Comparison of ENCODE assay signal across 1 cellular context in the genomic region with DNA sequence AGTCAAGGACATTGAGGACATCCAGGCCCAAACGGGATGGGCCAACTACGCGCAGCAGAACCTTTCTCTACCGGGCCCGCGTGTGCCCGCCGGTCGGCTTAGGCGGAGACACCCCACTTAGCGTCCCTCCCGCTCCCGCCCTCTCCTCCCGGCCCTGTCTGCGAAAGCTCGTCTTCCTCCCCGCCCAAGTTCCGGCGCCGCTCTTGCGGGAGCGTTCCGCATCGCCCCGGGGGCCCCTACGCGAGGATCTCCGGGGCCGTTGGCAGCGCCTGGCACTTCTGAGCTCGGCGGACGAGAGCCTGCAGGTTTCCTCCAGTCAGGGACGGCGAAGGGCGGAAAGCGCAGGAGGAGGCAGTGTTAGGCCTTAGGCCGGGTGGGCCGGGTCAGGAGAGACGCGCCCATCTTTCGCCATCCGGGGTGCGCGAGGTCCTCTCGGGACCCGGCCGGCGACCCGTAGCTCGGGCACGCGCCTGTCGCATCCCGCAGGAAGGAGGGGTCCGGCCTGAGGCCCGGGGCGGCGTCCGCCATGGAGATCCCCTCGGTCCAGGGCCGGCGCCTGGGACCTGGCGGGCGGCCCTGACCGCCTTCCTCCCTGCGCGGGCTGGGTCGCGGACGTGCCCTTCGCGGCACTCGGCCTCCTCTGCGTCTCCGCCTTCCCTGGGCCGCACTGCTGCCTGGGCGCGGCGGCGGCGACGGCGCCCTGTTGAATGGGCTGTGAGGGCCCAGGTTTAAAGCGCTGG.
A peak's percentile ranks its signal among the peaks of the same experiment; 100 is the strongest.
TF ChIP-seq lines count a peak whose summit lies in the region.

Gene FEM1B, plus strand, starts transcription at position 141 of the 740 bp plus-strand sequence. CDS start 673 bp downstream, outside the sequence.

TF ChIP-seq in K562, 482 proteins besides CTCF, POLR2A, EP300 and RAD21 (continued from another document and continues in another):
- peak; percentile 92 for TF ChIP-seq SUPT5H (IDR thresholded peaks at IDR 0.05)
- no peak for TF ChIP-seq YBX1 (IDR thresholded peaks at IDR 0.05)
- TF ChIP-seq CEBPB (tag; IDR thresholded peaks at IDR 0.05): peak; percentile 73
- no peak for TF ChIP-seq TEAD4 (IDR thresholded peaks at IDR 0.05; ENCODE audit: low read length)
- 0 out of 2 replicates have a peak, but pooled peaks have one; percentile 23 for TF ChIP-seq TEAD4 (CRISPR knock-in tag; IDR thresholded peaks at IDR 0.05; ENCODE audit: borderline replicate concordance)
- TF ChIP-seq ZFP1 (CRISPR knock-in tag; IDR thresholded peaks at IDR 0.05): no peak
- TF ChIP-seq MEF2D (tag; conservative IDR thresholded peaks at IDR 0.05; ENCODE audit: low read depth): no peak
- TF ChIP-seq, protein P1, sequence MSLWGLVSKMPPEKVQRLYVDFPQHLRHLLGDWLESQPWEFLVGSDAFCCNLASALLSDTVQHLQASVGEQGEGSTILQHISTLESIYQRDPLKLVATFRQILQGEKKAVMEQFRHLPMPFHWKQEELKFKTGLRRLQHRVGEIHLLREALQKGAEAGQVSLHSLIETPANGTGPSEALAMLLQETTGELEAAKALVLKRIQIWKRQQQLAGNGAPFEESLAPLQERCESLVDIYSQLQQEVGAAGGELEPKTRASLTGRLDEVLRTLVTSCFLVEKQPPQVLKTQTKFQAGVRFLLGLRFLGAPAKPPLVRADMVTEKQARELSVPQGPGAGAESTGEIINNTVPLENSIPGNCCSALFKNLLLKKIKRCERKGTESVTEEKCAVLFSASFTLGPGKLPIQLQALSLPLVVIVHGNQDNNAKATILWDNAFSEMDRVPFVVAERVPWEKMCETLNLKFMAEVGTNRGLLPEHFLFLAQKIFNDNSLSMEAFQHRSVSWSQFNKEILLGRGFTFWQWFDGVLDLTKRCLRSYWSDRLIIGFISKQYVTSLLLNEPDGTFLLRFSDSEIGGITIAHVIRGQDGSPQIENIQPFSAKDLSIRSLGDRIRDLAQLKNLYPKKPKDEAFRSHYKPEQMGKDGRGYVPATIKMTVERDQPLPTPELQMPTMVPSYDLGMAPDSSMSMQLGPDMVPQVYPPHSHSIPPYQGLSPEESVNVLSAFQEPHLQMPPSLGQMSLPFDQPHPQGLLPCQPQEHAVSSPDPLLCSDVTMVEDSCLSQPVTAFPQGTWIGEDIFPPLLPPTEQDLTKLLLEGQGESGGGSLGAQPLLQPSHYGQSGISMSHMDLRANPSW (CRISPR knock-in tag; IDR thresholded peaks at IDR 0.05): no peak
- no peak for TF ChIP-seq ZNF75A (CRISPR knock-in tag; IDR thresholded peaks at IDR 0.05)
- TF ChIP-seq PHTF2 (CRISPR knock-in tag; IDR thresholded peaks at IDR 0.05): no peak
- TF ChIP-seq, protein P2, sequence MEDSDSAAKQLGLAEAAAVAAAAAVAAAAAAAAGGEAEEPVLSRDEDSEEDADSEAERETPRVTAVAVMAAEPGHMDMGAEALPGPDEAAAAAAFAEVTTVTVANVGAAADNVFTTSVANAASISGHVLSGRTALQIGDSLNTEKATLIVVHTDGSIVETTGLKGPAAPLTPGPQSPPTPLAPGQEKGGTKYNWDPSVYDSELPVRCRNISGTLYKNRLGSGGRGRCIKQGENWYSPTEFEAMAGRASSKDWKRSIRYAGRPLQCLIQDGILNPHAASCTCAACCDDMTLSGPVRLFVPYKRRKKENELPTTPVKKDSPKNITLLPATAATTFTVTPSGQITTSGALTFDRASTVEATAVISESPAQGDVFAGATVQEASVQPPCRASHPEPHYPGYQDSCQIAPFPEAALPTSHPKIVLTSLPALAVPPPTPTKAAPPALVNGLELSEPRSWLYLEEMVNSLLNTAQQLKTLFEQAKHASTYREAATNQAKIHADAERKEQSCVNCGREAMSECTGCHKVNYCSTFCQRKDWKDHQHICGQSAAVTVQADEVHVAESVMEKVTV (CRISPR knock-in tag; IDR thresholded peaks at IDR 0.05): no peak
- peak; percentile 83 for TF ChIP-seq CREM (IDR thresholded peaks at IDR 0.05; ENCODE audit: low read depth)
- TF ChIP-seq USF1 (CRISPR knock-in tag; IDR thresholded peaks at IDR 0.05): no peak; the same call in 1 of the 2 replicates
- peak; percentile 99 for TF ChIP-seq RBBP5 (IDR thresholded peaks at IDR 0.05; ENCODE audit: borderline replicate concordance, insufficient read depth, low read length, poor library complexity, severe bottlenecking)
- TF ChIP-seq, protein P3, sequence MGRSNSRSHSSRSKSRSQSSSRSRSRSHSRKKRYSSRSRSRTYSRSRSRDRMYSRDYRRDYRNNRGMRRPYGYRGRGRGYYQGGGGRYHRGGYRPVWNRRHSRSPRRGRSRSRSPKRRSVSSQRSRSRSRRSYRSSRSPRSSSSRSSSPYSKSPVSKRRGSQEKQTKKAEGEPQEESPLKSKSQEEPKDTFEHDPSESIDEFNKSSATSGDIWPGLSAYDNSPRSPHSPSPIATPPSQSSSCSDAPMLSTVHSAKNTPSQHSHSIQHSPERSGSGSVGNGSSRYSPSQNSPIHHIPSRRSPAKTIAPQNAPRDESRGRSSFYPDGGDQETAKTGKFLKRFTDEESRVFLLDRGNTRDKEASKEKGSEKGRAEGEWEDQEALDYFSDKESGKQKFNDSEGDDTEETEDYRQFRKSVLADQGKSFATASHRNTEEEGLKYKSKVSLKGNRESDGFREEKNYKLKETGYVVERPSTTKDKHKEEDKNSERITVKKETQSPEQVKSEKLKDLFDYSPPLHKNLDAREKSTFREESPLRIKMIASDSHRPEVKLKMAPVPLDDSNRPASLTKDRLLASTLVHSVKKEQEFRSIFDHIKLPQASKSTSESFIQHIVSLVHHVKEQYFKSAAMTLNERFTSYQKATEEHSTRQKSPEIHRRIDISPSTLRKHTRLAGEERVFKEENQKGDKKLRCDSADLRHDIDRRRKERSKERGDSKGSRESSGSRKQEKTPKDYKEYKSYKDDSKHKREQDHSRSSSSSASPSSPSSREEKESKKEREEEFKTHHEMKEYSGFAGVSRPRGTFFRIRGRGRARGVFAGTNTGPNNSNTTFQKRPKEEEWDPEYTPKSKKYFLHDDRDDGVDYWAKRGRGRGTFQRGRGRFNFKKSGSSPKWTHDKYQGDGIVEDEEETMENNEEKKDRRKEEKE (IDR thresholded peaks at IDR 0.05; ENCODE audit: borderline replicate concordance in 1 of 2, control insufficient read depth in 1 of 2, low read depth in 2 of 2, low read length in 1 of 2): peak in 1 of 2 experiments; percentile 86; a peak in 2 of 4 replicates
- no peak for TF ChIP-seq ZNF408 (CRISPR knock-in tag; IDR thresholded peaks at IDR 0.05; ENCODE audit: low read depth)
- no peak for TF ChIP-seq TARDBP (IDR thresholded peaks at IDR 0.05)
- TF ChIP-seq ZNF239 (CRISPR knock-in tag; IDR thresholded peaks at IDR 0.05): no peak
- TF ChIP-seq, protein P4, sequence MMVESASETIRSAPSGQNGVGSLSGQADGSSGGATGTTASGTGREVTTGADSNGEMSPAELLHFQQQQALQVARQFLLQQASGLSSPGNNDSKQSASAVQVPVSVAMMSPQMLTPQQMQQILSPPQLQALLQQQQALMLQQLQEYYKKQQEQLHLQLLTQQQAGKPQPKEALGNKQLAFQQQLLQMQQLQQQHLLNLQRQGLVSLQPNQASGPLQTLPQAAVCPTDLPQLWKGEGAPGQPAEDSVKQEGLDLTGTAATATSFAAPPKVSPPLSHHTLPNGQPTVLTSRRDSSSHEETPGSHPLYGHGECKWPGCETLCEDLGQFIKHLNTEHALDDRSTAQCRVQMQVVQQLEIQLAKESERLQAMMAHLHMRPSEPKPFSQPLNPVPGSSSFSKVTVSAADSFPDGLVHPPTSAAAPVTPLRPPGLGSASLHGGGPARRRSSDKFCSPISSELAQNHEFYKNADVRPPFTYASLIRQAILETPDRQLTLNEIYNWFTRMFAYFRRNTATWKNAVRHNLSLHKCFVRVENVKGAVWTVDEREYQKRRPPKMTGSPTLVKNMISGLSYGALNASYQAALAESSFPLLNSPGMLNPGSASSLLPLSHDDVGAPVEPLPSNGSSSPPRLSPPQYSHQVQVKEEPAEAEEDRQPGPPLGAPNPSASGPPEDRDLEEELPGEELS (CRISPR knock-in tag; IDR thresholded peaks at IDR 0.05; ENCODE audit: borderline replicate concordance): peak; percentile 75; the same call in 1 of the 2 replicates
- peak; percentile 73; the same call in 1 of the 2 replicates for TF ChIP-seq FOXP1 (CRISPR knock-in tag; IDR thresholded peaks at IDR 0.05)
- peak; percentile 57 for TF ChIP-seq HDAC3 (IDR thresholded peaks at IDR 0.05; ENCODE audit: borderline replicate concordance, partially characterized antibody)
- TF ChIP-seq FOXK2 (conservative IDR thresholded peaks at IDR 0.05 in 1 of 2, IDR thresholded peaks at IDR 0.05 in 1 of 2; ENCODE audit: low read depth in 2 of 2): peak; percentile 69 to 73; a peak in 3 of 4 replicates
- TF ChIP-seq ZBTB17 (CRISPR knock-in tag; IDR thresholded peaks at IDR 0.05): 0 out of 2 replicates have a peak, but pooled peaks have one; percentile 52
- no peak for TF ChIP-seq RAD51 (IDR thresholded peaks at IDR 0.05; ENCODE audit: borderline replicate concordance, low read depth)
- no peak for TF ChIP-seq POLR3G (IDR thresholded peaks at IDR 0.05; ENCODE audit: extremely low read depth, insufficient read length, insufficient replicate concordance)
- no peak for TF ChIP-seq ZNF561 (CRISPR knock-in tag; conservative IDR thresholded peaks at IDR 0.05)
- TF ChIP-seq SNIP1 (IDR thresholded peaks at IDR 0.05; ENCODE audit: low read depth): no peak
- TF ChIP-seq EHMT2 (IDR thresholded peaks at IDR 0.05): peak; percentile 94
- no peak for TF ChIP-seq KHSRP (IDR thresholded peaks at IDR 0.05)
- TF ChIP-seq ZNF445 (CRISPR knock-in tag; IDR thresholded peaks at IDR 0.05; ENCODE audit: low read depth): no peak
- TF ChIP-seq ZNF133 (CRISPR knock-in tag; IDR thresholded peaks at IDR 0.05): no peak
- TF ChIP-seq, protein P5, sequence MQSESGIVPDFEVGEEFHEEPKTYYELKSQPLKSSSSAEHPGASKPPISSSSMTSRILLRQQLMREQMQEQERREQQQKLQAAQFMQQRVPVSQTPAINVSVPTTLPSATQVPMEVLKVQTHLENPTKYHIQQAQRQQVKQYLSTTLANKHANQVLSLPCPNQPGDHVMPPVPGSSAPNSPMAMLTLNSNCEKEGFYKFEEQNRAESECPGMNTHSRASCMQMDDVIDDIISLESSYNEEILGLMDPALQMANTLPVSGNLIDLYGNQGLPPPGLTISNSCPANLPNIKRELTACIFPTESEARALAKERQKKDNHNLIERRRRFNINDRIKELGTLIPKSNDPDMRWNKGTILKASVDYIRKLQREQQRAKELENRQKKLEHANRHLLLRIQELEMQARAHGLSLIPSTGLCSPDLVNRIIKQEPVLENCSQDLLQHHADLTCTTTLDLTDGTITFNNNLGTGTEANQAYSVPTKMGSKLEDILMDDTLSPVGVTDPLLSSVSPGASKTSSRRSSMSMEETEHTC (IDR thresholded peaks at IDR 0.05): no peak
- 0 out of 2 replicates have a peak, but pooled peaks have one; percentile 37 for TF ChIP-seq CC2D1A (IDR thresholded peaks at IDR 0.05)
- no peak for TF ChIP-seq IRF2 (CRISPR knock-in tag; IDR thresholded peaks at IDR 0.05)
- TF ChIP-seq RREB1 (CRISPR knock-in tag; IDR thresholded peaks at IDR 0.05): no peak
- TF ChIP-seq ZNF764 (CRISPR knock-in tag; IDR thresholded peaks at IDR 0.05; ENCODE audit: low read depth): 0 out of 2 replicates have a peak, but pooled peaks have one; percentile 43
- TF ChIP-seq RBFOX2 (IDR thresholded peaks at IDR 0.05; ENCODE audit: low read depth, low read length): peak; percentile 97
